ENCODE assay signal across 6 cellular contexts in genomic region chr22:37906364-37907008, GRCh38. TPM values are rescaled to one million over a fixed set of nuclear protein-coding genes. Genes with fewer than 3 reads are reported as not detected.
DNase-seq lines count a peak whose midpoint lies in the region; TF ChIP-seq lines count a peak whose summit lies in the region.

No MANE protein-coding gene starts in this region.

- no peaks in the 10 kb centered on the region for H3K9me3 ChIP-seq in esophagus squamous epithelium

- intact Hi-C loops in esophagus squamous epithelium (cut with DNase I), result no loop called here

- no peaks in the 10 kb centered on the region for H3K27me3 ChIP-seq in esophagus squamous epithelium

- H3K4me1 ChIP-seq in esophagus squamous epithelium, result peaks cover 36 to 76% (median 40%) of the 10 kb centered on the region in 3 donors

- 5% methylated on average over 4 of the region's 75 CpGs; no CpG with 5 or more reads in 1 of the 2 donors for WGBS in esophagus squamous epithelium, 2 donors

- H3K4me3 ChIP-seq in esophagus squamous epithelium, result peak overlapping the region; percentile 66 to 97 (median 84)

- H3K36me3 ChIP-seq in esophagus squamous epithelium, result peaks cover 0 to 27% (median 0%) of the 10 kb centered on the region in 3 donors

- peak; percentile 17 for DNase-seq in activated CD4-positive, alpha-beta T cell treated with anti-CD3 and anti-CD28 coated beads for 1 hour
- DNase-seq in activated CD4-positive, alpha-beta T cell treated with anti-CD3 and anti-CD28 coated beads, Interleukin-2, amount 50 U/mL, for 4 hours, result no peak
- DNase-seq in T-helper 9 cell (peak; percentile 26), esophagus squamous epithelium (lab: John Stamatoyannopoulos, UW) (no peak), NCI-H1105 (lab: John Stamatoyannopoulos, UW) (no peak)
- DNase-seq in stimulated activated CD4-positive, alpha-beta T cell treated with anti-CD3 and anti-CD28 coated beads, TNF-alpha, amount 100 ng/mL, for 4 hours (ENCODE audit: low read depth in 3 of 3), result peak in 2 of 3 experiments; percentile 24 to 25

- H3K27ac ChIP-seq in esophagus squamous epithelium, result peak overlapping the region; percentile 89 to 99 (median 97)

- TF ChIP-seq POLR2A in esophagus squamous epithelium (IDR thresholded peaks at IDR 0.05), result no peak

- TF ChIP-seq CTCF in esophagus squamous epithelium (IDR thresholded peaks at IDR 0.05), result no peak

RNA-seq across cellular contexts. Expression of gene MICALL1, which starts 0.4 kb away (rescaled TPM):
- total RNA-seq in esophagus squamous epithelium, result 100 to 1,000 TPM in 2 of 4 donors, 10 to 100 TPM in 2; 64.7 to 139 (median 88.4) TPM

RNA-seq across cellular contexts. Expression of gene C22orf23, which starts 46.9 kb away (rescaled TPM):
- under 1 TPM in 2 of 4 donors, not detected in 2; 0.13 to 0.38 TPM for total RNA-seq in esophagus squamous epithelium

RNA-seq across cellular contexts. Expression of gene POLR2F, which starts 47.0 kb away (rescaled TPM):
- total RNA-seq in esophagus squamous epithelium, result 10 to 100 TPM; 31.7 to 56.1 (median 46.9) TPM

RNA-seq across cellular contexts. Expression of gene EIF3L, which starts 57.3 kb away (rescaled TPM):
- 100 to 1,000 TPM; 192 to 499 (median 281) TPM for total RNA-seq in esophagus squamous epithelium

Comparison
In these comparisons a context has a peak if more than half of its experiments do, and no peak if none do; other contexts are left out.
1. DNase-seq: peak in activated CD4-positive, alpha-beta T cell treated with anti-CD3 and anti-CD28 coated beads for 1 hour (single experiment), T-helper 9 cell (single experiment) and stimulated activated CD4-positive, alpha-beta T cell treated with anti-CD3 and anti-CD28 coated beads, TNF-alpha, amount 100 ng/mL, for 4 hours (2 of 3); none in activated CD4-positive, alpha-beta T cell treated with anti-CD3 and anti-CD28 coated beads, Interleukin-2, amount 50 U/mL, for 4 hours (0 of 2), esophagus squamous epithelium (single experiment) and NCI-H1105 (single experiment).